In the genomic region with DNA sequence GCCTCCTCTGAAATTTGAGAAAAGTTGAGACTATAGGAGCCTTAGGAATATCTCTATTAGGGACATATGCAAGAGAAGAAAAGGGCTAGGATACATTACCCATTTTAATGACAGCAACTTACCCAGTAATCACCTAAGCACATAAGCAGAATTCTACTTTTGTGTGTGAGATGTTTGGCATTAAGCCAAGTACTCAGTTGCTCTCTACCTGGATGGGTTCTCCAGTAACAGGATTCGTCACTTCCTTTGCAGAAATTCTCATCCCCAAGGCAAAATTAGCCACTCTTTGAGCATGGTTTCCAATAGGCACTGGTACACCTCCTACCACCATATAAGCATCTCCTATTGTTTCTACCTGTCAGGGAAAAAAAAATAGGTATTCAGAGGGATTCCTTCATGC, we compare ENCODE assay signal across 18 cellular contexts.
A peak's percentile ranks its signal among the peaks of the same experiment; 100 is the strongest.
DNase-seq lines count a peak whose midpoint lies in the region; ATAC-seq and TF ChIP-seq lines count a peak whose summit lies in the region.
"Had no signal": no experiment of that assay in that cellular context is flagged by ENCODE, and none has a peak within 500 bp of the region (broad histone marks: within the 10 kb centered on the region; RNA-seq: fewer than 3 reads in every experiment).

No MANE protein-coding gene starts in this region.

- 87 to 94% (median 88%) methylated on average over 1 of the region's 1 CpG for WGBS in heart left ventricle, 4 donors

- H3K27ac ChIP-seq in neural progenitor cell (no peak overlapping the region), heart left ventricle (no peak overlapping the region)
- H3K27ac ChIP-seq: A549, GM23248, HL-60, KMS-11, SJSA1 had no signal

- H3K27me3 ChIP-seq in neural progenitor cell (no peaks in the 10 kb centered on the region), heart left ventricle (no peaks in the 10 kb centered on the region)
- H3K27me3 ChIP-seq: BE2C, SJSA1 had no signal

- H3K79me2 ChIP-seq in neural progenitor cell (ENCODE audit: low read depth) = no peaks in the 10 kb centered on the region

- DNase-seq in NCI-H345 (lab: John Stamatoyannopoulos, UW) (peak; percentile 32), NCI-H345 treated with DMSO at 0.1 percent for 48 hours (lab: John Stamatoyannopoulos, UW; ENCODE audit: unreplicated experiment) (no peak), NCI-H1417 (lab: John Stamatoyannopoulos, UW) (peak; percentile 26 to 79 (median 43)), NCI-H69 (lab: John Stamatoyannopoulos, UW) (peak; percentile 56), neural progenitor cell (ENCODE audit: low spot score) (no peak), heart left ventricle (no peak), foreskin fibroblast (no peak)
- DNase-seq: BE2C, GM23248, NCI-H524, OCI-M1, T-helper 1 cell, T-helper 9 cell had no signal

- H3K36me3 Mint-ChIP-seq in neural progenitor cell = no peaks in the 10 kb centered on the region

- ATAC-seq in heart left ventricle = no peak
- ATAC-seq: A549 had no signal

- no peaks in the 10 kb centered on the region for H3K27me3 Mint-ChIP-seq in neural progenitor cell (ENCODE audit: insufficient read depth, low read depth)

- H3K9me3 Mint-ChIP-seq in neural progenitor cell = peaks cover 11% of the 10 kb centered on the region

- no peak overlapping the region for H3K27ac Mint-ChIP-seq in neural progenitor cell

- no peaks in the 10 kb centered on the region for H3F3A ChIP-seq in neural progenitor cell (ENCODE audit: low read depth)

- H3K36me3 ChIP-seq in neural progenitor cell (no peaks in the 10 kb centered on the region), heart left ventricle (no peaks in the 10 kb centered on the region)
- H3K36me3 ChIP-seq: BE2C, HAP-1, SJSA1 had no signal

- intact Hi-C loops in heart left ventricle (cut with DNase I) = no loop called here

- peaks cover 9% of the 10 kb centered on the region for H3K9me3 ChIP-seq in neural progenitor cell (ENCODE audit: low read depth)
- H3K9me3 ChIP-seq in heart left ventricle = peaks cover 0 to 20% (median 9%) of the 10 kb centered on the region in 12 donors
- H3K9me3 ChIP-seq: BE2C, HAP-1, SJSA1 had no signal

- H3K4me1 ChIP-seq in neural progenitor cell = no peaks in the 10 kb centered on the region
- H3K4me1 ChIP-seq in heart left ventricle = no peaks in the 10 kb centered on the region
- H3K4me1 ChIP-seq: A549, BE2C, HAP-1, SJSA1 had no signal

- no peak overlapping the region for H3K4me3 Mint-ChIP-seq in neural progenitor cell

- no peak for TF ChIP-seq CTCF in neural progenitor cell (IDR thresholded peaks at IDR 0.05)
- no peak for TF ChIP-seq CTCF in heart left ventricle (IDR thresholded peaks at IDR 0.05)
- TF ChIP-seq CTCF in foreskin fibroblast (IDR thresholded peaks at IDR 0.05; ENCODE audit: low read depth, low read length) = no peak

- peaks cover 3% of the 10 kb centered on the region for H3K4me1 Mint-ChIP-seq in neural progenitor cell

- H2AFZ ChIP-seq in neural progenitor cell (replicated peaks) = peak overlapping the region; percentile 66
- H2AFZ ChIP-seq: GM23248 had no signal

- TF ChIP-seq POLR2A in heart left ventricle (IDR thresholded peaks at IDR 0.05) = no peak

- H3K9ac ChIP-seq in neural progenitor cell = no peak overlapping the region
- H3K9ac ChIP-seq: GM23248, KMS-11 had no signal

- H3K4me3 ChIP-seq in neural progenitor cell (no peak overlapping the region), heart left ventricle (no peak overlapping the region), foreskin fibroblast (ENCODE audit: low read depth in 1 of 2, low read length in 2 of 2) (no peak overlapping the region)
- H3K4me3 ChIP-seq: A549, GM23248, HAP-1, SJSA1 had no signal

- no peak overlapping the region for H3K4me2 ChIP-seq in neural progenitor cell
- H3K4me2 ChIP-seq: A549, KMS-11 had no signal

- no peaks in the 10 kb centered on the region for H4K20me1 ChIP-seq in neural progenitor cell (ENCODE audit: low read depth)

Comparison
In these comparisons a context has a peak if more than half of its experiments do, and no peak if none do; other contexts are left out.
1. DNase-seq: peak in NCI-H345 (single experiment), NCI-H1417 (3 of 3) and NCI-H69 (single experiment); none in NCI-H345 treated with DMSO at 0.1 percent for 48 hours (single experiment), neural progenitor cell (single experiment), heart left ventricle (0 of 5) and foreskin fibroblast (0 of 2).